ENCODE assay signal across 12 cellular contexts in genomic region chr3:72538070-72538745, GRCh38.
A peak's percentile ranks its signal among the peaks of the same experiment; 100 is the strongest.
DNase-seq lines count a peak whose midpoint lies in the region; ATAC-seq, FAIRE-seq and TF ChIP-seq lines count a peak whose summit lies in the region.
"Had no signal": no experiment of that assay in that cellular context is flagged by ENCODE, and none has a peak within 500 bp of the region (broad histone marks: within the 10 kb centered on the region; RNA-seq: fewer than 3 reads in every experiment).

No MANE protein-coding gene starts in this region.

- TF ChIP-seq POLR2A in GM12892 (IDR thresholded peaks at IDR 0.05; ENCODE audit: low read depth, low read length) = no peak

- H3K27me3 Mint-ChIP-seq in activated T-helper 2 cell treated with anti-CD3 and anti-CD28 coated beads, Interferon-gamma antibody, Interleukin-2, Interleukin-4, amounts not matched to agents 10 μg/mL and 5 μg/mL and 100 μg/mL, durations not matched to agents 14 hours and 24 hours and 36 hours (ENCODE audit: low read depth) = no peaks in the 10 kb centered on the region

- no peaks in the 10 kb centered on the region for H3K36me3 ChIP-seq in MG63

- H3K4me3 ChIP-seq in MG63 = no peak overlapping the region

- H3K4me1 Mint-ChIP-seq in activated T-helper 2 cell treated with anti-CD3 and anti-CD28 coated beads, Interferon-gamma antibody, Interleukin-2, Interleukin-4, amounts not matched to agents 10 μg/mL and 5 μg/mL and 100 μg/mL, durations not matched to agents 14 hours and 24 hours and 36 hours (ENCODE audit: low read depth) = peaks cover 38% of the 10 kb centered on the region

- no peaks in the 10 kb centered on the region for H3K9me3 ChIP-seq in MG63

- peaks cover 5% of the 10 kb centered on the region for H3K36me3 Mint-ChIP-seq in activated T-helper 2 cell treated with anti-CD3 and anti-CD28 coated beads, Interferon-gamma antibody, Interleukin-2, Interleukin-4, amounts not matched to agents 10 μg/mL and 5 μg/mL and 100 μg/mL, durations not matched to agents 14 hours and 24 hours and 36 hours (ENCODE audit: low read depth)
- H3K36me3 Mint-ChIP-seq: brain had no signal

- H3K27ac Mint-ChIP-seq in activated T-helper 2 cell treated with anti-CD3 and anti-CD28 coated beads, Interferon-gamma antibody, Interleukin-2, Interleukin-4, amounts not matched to agents 10 μg/mL and 5 μg/mL and 100 μg/mL, durations not matched to agents 14 hours and 24 hours and 36 hours = peak overlapping the region; percentile 60
- H3K27ac Mint-ChIP-seq: brain, HFFc6 had no signal

- no peak overlapping the region for H3K4me3 Mint-ChIP-seq in activated T-helper 2 cell treated with anti-CD3 and anti-CD28 coated beads, Interferon-gamma antibody, Interleukin-2, Interleukin-4, amounts not matched to agents 10 μg/mL and 5 μg/mL and 100 μg/mL, durations not matched to agents 14 hours and 24 hours and 36 hours (ENCODE audit: low read depth)
- H3K4me3 Mint-ChIP-seq: brain, HFFc6 had no signal

- ATAC-seq in GM18870 (IDR thresholded peaks at IDR 0.05; ENCODE audit: unreplicated experiment) = peak; percentile 55
- peak; percentile 60 for ATAC-seq in HG02885 (IDR thresholded peaks at IDR 0.05; ENCODE audit: poor library complexity, unreplicated experiment)
- no peak for ATAC-seq in HG03196 (IDR thresholded peaks at IDR 0.05; ENCODE audit: unreplicated experiment)

- DNase-seq in GM12892 (ENCODE audit: insufficient read length) = no peak
- DNase-seq in activated T-helper 2 cell treated with anti-CD3 and anti-CD28 coated beads, Interferon-gamma antibody, Interleukin-2, Interleukin-4, amounts not matched to agents 10 μg/mL and 5 μg/mL and 100 μg/mL, durations not matched to agents 14 hours and 24 hours and 36 hours (ENCODE audit: low spot score) = no peak
- no peak for DNase-seq in NCI-H1417 treated with DMSO at 0.1 percent for 48 hours (lab: John Stamatoyannopoulos, UW)
- no peak for DNase-seq in NCI-H1930 (lab: John Stamatoyannopoulos, UW)
- no peak for DNase-seq in MG63
- DNase-seq: HFFc6, NCI-H446 treated with DMSO at 0.1 percent for 48 hours had no signal

- FAIRE-seq in GM12892 (lab: Jason Lieb, UNC) = peak; percentile 70
- FAIRE-seq: endothelial cell of umbilical vein had no signal

- H3K27me3 ChIP-seq in MG63 = no peaks in the 10 kb centered on the region

- intact Hi-C loops in activated T-helper 2 cell treated with anti-CD3 and anti-CD28 coated beads, Interferon-gamma antibody, Interleukin-2, Interleukin-4, amounts not matched to agents 10 μg/mL and 5 μg/mL and 100 μg/mL, durations not matched to agents 14 hours and 24 hours and 36 hours (cut with micrococcal nuclease) = loop anchor here (1.0 to 5.0 kb wide), 3 partner anchors 15 to 94 kb away; no protein-coding TSS in a partner anchor

- peaks cover 7% of the 10 kb centered on the region for H3K9me3 Mint-ChIP-seq in activated T-helper 2 cell treated with anti-CD3 and anti-CD28 coated beads, Interferon-gamma antibody, Interleukin-2, Interleukin-4, amounts not matched to agents 10 μg/mL and 5 μg/mL and 100 μg/mL, durations not matched to agents 14 hours and 24 hours and 36 hours
